ENCODE assay signal across 9 cellular contexts in genomic region chr12:104505095-104505819, GRCh38. TPM values are rescaled to one million over a fixed set of nuclear protein-coding genes. Genes with fewer than 3 reads are reported as not detected.
DNase-seq lines count a peak whose midpoint lies in the region; ATAC-seq and TF ChIP-seq lines count a peak whose summit lies in the region.
"Had no signal": no experiment of that assay in that cellular context is flagged by ENCODE, and none has a peak within 500 bp of the region (broad histone marks: within the 10 kb centered on the region; RNA-seq: fewer than 3 reads in every experiment).

No MANE protein-coding gene starts in this region.

- in situ Hi-C loops in transverse colon (cut with MboI; ENCODE audit: low pct_ligation_motif_present in 1 of 4, low pct_unique_long_range_greater_than_20kb in 1 of 4, low sequenced_read_pairs in 3 of 4): no loop called here

- H3K36me3 ChIP-seq in transverse colon (no peaks in the 10 kb centered on the region), testis (ENCODE audit: low read depth, missing control alignments) (no peaks in the 10 kb centered on the region)

- ATAC-seq in activated T-cell treated with anti-CD3 and anti-CD28 coated beads, Interleukin-2, amount 50 U/mL, for 4 hours: peak; percentile 65 to 69
- ATAC-seq in HG02943 (IDR thresholded peaks at IDR 0.05; ENCODE audit: low read depth, unreplicated experiment) (peak; percentile 86), foreskin keratinocyte (no peak)

- no peaks in the 10 kb centered on the region for H3K9me3 Mint-ChIP-seq in activated T-cell treated with anti-CD3 and anti-CD28 coated beads, Interleukin-2, amount 50 U/mL, for 4 hours

- H3K4me1 Mint-ChIP-seq in activated T-cell treated with anti-CD3 and anti-CD28 coated beads, Interleukin-2, amount 50 U/mL, for 4 hours (ENCODE audit: low read depth): peaks cover 94% of the 10 kb centered on the region

- H3K4me1 ChIP-seq in transverse colon (peaks cover 0 to 5% (median under 1%) of the 10 kb centered on the region in 4 donors), testis (peaks cover 7% of the 10 kb centered on the region), foreskin keratinocyte (no peaks in the 10 kb centered on the region)

- peak overlapping the region in 1 of 4 donors; percentile 42 for H3K27ac ChIP-seq in transverse colon
- H3K27ac ChIP-seq in testis: no peak overlapping the region
- H3K27ac ChIP-seq in foreskin keratinocyte: no peak overlapping the region

- TF ChIP-seq POLR2A in transverse colon (IDR thresholded peaks at IDR 0.05): no peak
- TF ChIP-seq POLR2A in testis (IDR thresholded peaks at IDR 0.05): no peak

- H3K27me3 ChIP-seq in transverse colon (no peaks in the 10 kb centered on the region), testis (no peaks in the 10 kb centered on the region), foreskin keratinocyte (no peaks in the 10 kb centered on the region)

- H3K4me3 ChIP-seq in transverse colon (no peak overlapping the region), testis (no peak overlapping the region)

- H3K36me3 Mint-ChIP-seq in activated T-cell treated with anti-CD3 and anti-CD28 coated beads, Interleukin-2, amount 50 U/mL, for 4 hours (ENCODE audit: insufficient read depth): peaks cover 9% of the 10 kb centered on the region

- DNase-seq in activated T-cell treated with anti-CD3 and anti-CD28 coated beads, Interleukin-2, amount 50 U/mL, for 4 hours: no peak
- DNase-seq in activated T-cell treated with anti-CD3 and anti-CD28 coated beads, Interleukin-2, amount 50 U/mL, for 1 hour: no peak
- DNase-seq in NCI-H2081 treated with DMSO at 0.1 percent for 48 hours (lab: John Stamatoyannopoulos, UW) (peak; percentile 43), transverse colon (peak; percentile 36), testis (no peak), foreskin keratinocyte (no peak), kidney glomerular epithelial cell (lab: John Stamatoyannopoulos, UW) (no peak)

- no peak for TF ChIP-seq EP300 in transverse colon (IDR thresholded peaks at IDR 0.05; ENCODE audit: low read depth)

- TF ChIP-seq CTCF in transverse colon (IDR thresholded peaks at IDR 0.05) (no peak), testis (IDR thresholded peaks at IDR 0.05) (no peak), foreskin keratinocyte (conservative IDR thresholded peaks at IDR 0.05) (no peak)

- intact Hi-C loops in transverse colon (cut with DNase I; ENCODE audit: low total_unique reads) (no loop called here), testis (cut with DNase I; ENCODE audit: low total_unique reads) (no loop called here)

- H3K27me3 Mint-ChIP-seq in activated T-cell treated with anti-CD3 and anti-CD28 coated beads, Interleukin-2, amount 50 U/mL, for 4 hours (ENCODE audit: low read depth): no peaks in the 10 kb centered on the region
- H3K27me3 Mint-ChIP-seq: activated naive CD8-positive, alpha-beta T cell had no signal

- H3K9me3 ChIP-seq in transverse colon: no peaks in the 10 kb centered on the region
- no peaks in the 10 kb centered on the region for H3K9me3 ChIP-seq in testis

- H3K4me3 Mint-ChIP-seq in activated T-cell treated with anti-CD3 and anti-CD28 coated beads, Interleukin-2, amount 50 U/mL, for 4 hours: no peak overlapping the region
- H3K4me3 Mint-ChIP-seq: activated naive CD8-positive, alpha-beta T cell had no signal

- WGBS in transverse colon (ENCODE audit: low coverage in 1 of 2), 2 donors: 36 to 63% methylated on average over 2 to 7 of the region's 7 CpGs
- WGBS in testis, 2 donors: 56 to 71% methylated on average over 7 of the region's 7 CpGs

RNA-seq across cellular contexts. Expression of gene CHST11, which starts 48.5 kb away (rescaled TPM):
- 10 to 100 TPM; 40.5 to 70.7 (median 61.7) TPM for total RNA-seq in activated T-cell treated with anti-CD3 and anti-CD28 coated beads, Interleukin-2, amount 50 U/mL, for 4 hours
- total RNA-seq in transverse colon (100 to 1,000 TPM in 1 of 4 donors, 10 to 100 TPM in 2, 1 to 10 TPM in 1; 4.2 to 123 (median 31.5) TPM), testis (10 to 100 TPM; 23.9 to 36.9 TPM), foreskin keratinocyte (17.2 and 22.9 TPM in 2 replicates)
- polyA plus RNA-seq in testis (ENCODE audit: insufficient read depth, low read depth, low replicate concordance) (5.1 TPM), foreskin keratinocyte (9.4 and 12.4 TPM in 2 replicates)

Comparison
In these comparisons a context has a peak if more than half of its experiments do, and no peak if none do; other contexts are left out.
1. DNase-seq: peak in NCI-H2081 treated with DMSO at 0.1 percent for 48 hours (single experiment) and transverse colon (single experiment); none in activated T-cell treated with anti-CD3 and anti-CD28 coated beads, Interleukin-2, amount 50 U/mL, for 4 hours (single experiment), activated T-cell treated with anti-CD3 and anti-CD28 coated beads, Interleukin-2, amount 50 U/mL, for 1 hour (single experiment), testis (single experiment), foreskin keratinocyte (0 of 2) and kidney glomerular epithelial cell (single experiment).